8 cellular contexts compared by ENCODE assay signal in the genomic region with DNA sequence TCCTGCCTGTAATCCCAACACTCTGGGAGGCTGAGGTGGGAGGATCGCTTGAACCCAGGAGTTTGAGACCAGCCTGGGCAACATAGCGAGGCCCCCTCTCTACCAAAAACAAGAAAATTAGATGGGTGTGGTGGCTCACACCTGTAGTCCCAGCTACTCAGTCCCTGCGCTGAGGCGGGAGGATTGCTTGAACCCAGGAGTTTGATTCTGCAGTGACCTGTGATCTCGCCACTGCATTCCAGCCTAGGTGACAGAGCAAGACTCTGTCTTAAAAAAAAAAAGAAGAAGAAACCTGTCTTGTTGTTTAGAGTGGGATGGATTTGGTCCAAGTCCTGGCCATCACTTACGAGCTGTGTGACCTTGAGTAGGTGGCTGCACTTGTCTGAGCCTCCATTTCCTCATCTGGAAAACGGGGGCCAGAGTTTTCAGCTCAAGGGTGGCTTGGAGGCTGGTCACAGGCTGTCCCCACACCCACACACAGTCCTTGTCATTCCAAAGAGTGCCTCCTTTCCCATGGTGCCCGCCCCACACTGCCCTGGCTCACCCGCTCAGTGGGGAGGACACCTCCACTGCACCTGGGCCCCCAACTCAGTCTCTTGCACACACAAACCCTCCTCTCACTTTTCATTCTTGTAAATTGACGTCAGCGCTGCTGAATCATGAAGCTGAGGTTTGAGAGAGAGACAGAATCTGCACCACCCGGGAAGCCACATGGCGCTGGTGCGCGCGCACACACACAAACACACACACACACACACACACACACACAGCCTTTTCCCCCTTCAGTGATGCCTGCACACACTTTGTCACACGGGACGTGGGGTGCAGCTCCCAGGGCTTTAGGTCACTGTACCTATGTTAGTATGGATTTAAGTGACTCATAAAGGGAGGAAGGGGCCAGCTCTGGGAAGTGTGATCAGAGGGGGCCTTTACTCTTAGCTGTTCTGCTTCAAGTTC. TPM values are rescaled to one million over a fixed set of nuclear protein-coding genes. Genes with fewer than 3 reads are reported as not detected.
DNase-seq lines count a peak whose midpoint lies in the region; ATAC-seq and TF ChIP-seq lines count a peak whose summit lies in the region.

No MANE protein-coding gene starts in this region.

- no peak overlapping the region for H3K4me3 ChIP-seq in epithelial cell of esophagus (ENCODE audit: low read length)

- TF ChIP-seq CTCF in epithelial cell of esophagus (IDR thresholded peaks at IDR 0.05; ENCODE audit: insufficient read depth, low read depth, low read length, missing control alignments), result no peak

- ATAC-seq in HG03469 (IDR thresholded peaks at IDR 0.05; ENCODE audit: unreplicated experiment) (no peak), HG03342 (IDR thresholded peaks at IDR 0.05; ENCODE audit: unreplicated experiment) (no peak)

- TF ChIP-seq POLR2A in GM19099 (IDR thresholded peaks at IDR 0.05; ENCODE audit: extremely low read depth, insufficient read length, low read depth), result peak; percentile 50

- in situ Hi-C loops in G401 (cut with HindIII; ENCODE audit: low sequenced_read_pairs), result no loop called here

- peak; percentile 88 to 90 for DNase-seq in activated CD4-positive, alpha-beta T cell treated with anti-CD3 and anti-CD28 coated beads, Interleukin-2, amount 50 U/mL, for 48 hours
- DNase-seq in epithelial cell of esophagus (ENCODE audit: low read depth) (peak; percentile 39), HK-2 (ENCODE audit: unreplicated experiment) (no peak), G401 (ENCODE audit: low spot score) (no peak)
- DNase-seq in stimulated activated CD8-positive, alpha-beta memory T cell treated with anti-CD3 and anti-CD28 coated beads, Interleukin-15, amount 100 ng/mL, for 1 hour (ENCODE audit: low read depth), result peak; percentile 57

RNA-seq across cellular contexts. Expression of gene SOCS1, which starts 4.2 kb away (rescaled TPM):
- 0.68 and 2.2 TPM in 2 replicates for total RNA-seq in G401 (2014; rRNA removed; shearing (Covaris generic))

RNA-seq across cellular contexts. Expression of gene TNP2, which starts 17.3 kb away (rescaled TPM):
- total RNA-seq in G401 (2014; rRNA removed; shearing (Covaris generic)), result not detected in 2 replicates

RNA-seq across cellular contexts. Expression of gene PRM3, which starts 21.6 kb away (rescaled TPM):
- total RNA-seq in G401 (2014; rRNA removed; shearing (Covaris generic)), result not detected in 2 replicates

RNA-seq across cellular contexts. Expression of gene PRM2, which starts 24.5 kb away (rescaled TPM):
- not detected in 2 replicates for total RNA-seq in G401 (2014; rRNA removed; shearing (Covaris generic))

RNA-seq across cellular contexts. Expression of gene PRM1, which starts 29.3 kb away (rescaled TPM):
- total RNA-seq in G401 (2014; rRNA removed; shearing (Covaris generic)), result not detected in 2 replicates

Comparison
In these comparisons a context has a peak if more than half of its experiments do, and no peak if none do; other contexts are left out.
1. DNase-seq: peak in activated CD4-positive, alpha-beta T cell treated with anti-CD3 and anti-CD28 coated beads, Interleukin-2, amount 50 U/mL, for 48 hours (2 of 2), epithelial cell of esophagus (single experiment) and stimulated activated CD8-positive, alpha-beta memory T cell treated with anti-CD3 and anti-CD28 coated beads, Interleukin-15, amount 100 ng/mL, for 1 hour (single experiment); none in HK-2 (single experiment) and G401 (single experiment).